In the genomic region with DNA sequence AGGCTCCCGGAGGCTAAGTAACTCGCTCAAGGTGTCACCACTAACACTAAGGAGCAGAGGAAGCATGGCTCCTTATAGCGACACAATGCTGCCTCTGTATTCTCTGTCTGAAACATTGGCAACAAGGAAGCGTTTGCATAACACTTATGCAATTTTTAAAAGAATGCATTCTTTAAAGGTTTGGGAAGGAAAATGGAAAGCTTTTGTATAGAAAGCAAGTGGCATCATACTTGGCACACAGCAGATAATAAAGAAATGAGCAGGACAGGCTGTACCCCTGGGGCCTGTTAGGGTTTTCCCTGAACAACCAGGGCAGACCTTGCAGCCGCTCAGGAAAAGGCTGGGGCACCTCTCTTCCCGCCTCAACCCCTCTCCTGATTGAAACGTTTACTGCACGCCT, we compare ENCODE assay signal across 19 cellular contexts. TPM values are rescaled to one million over a fixed set of nuclear protein-coding genes. Genes with fewer than 3 reads are reported as not detected.
"Had no signal": no experiment of that assay in that cellular context is flagged by ENCODE, and none has a peak within 500 bp of the region (broad histone marks: within the 10 kb centered on the region; RNA-seq: fewer than 3 reads in every experiment).

No MANE protein-coding gene starts in this region.

- ATAC-seq: gastrocnemius medialis; naive thymus-derived CD8-positive, alpha-beta T cell; sciatic nerve; stimulated activated effector memory CD8-positive, alpha-beta T cell treated with anti-CD3 and anti-CD28 coated beads, Interleukin-12 subunit alpha, Interleukin-12 subunit beta, amount 100 ng/mL, for 72 hours; WTC11 had no signal

- H3K4me1 ChIP-seq: ascending aorta, gastrocnemius medialis, left ventricle myocardium inferior, neural progenitor cell, stomach, suprapubic skin had no signal

- H3K36me3 ChIP-seq: gastrocnemius medialis, neural progenitor cell had no signal

- DNase-seq: activated gamma-delta T cell treated with Interleukin-2 at 50 U/mL for 16 hours; activated T-cell treated with anti-CD3 and anti-CD28 coated beads, Interleukin-2, amount 50 U/mL, for 1 hour; cerebellar nuclear complex; cortex of kidney; gastrocnemius medialis; hippocampal formation; left ventricle myocardium inferior; naive thymus-derived CD8-positive, alpha-beta T cell; small intestine; stimulated activated CD4-positive, alpha-beta T cell treated with anti-CD3 and anti-CD28 coated beads, Interleukin-2, amount 100 ng/mL, for 24 hours; stomach; T1000 had no signal

- H3K27ac ChIP-seq: ascending aorta, gastrocnemius medialis, left ventricle myocardium inferior, neural progenitor cell, stomach, suprapubic skin, tibial nerve had no signal

- H3K27me3 ChIP-seq: ascending aorta, gastrocnemius medialis, neural progenitor cell, suprapubic skin had no signal

- H3K9ac ChIP-seq: neural progenitor cell had no signal

- H3K4me3 ChIP-seq: ascending aorta, gastrocnemius medialis, left ventricle myocardium inferior, neural progenitor cell, stomach, suprapubic skin, tibial nerve had no signal

- H3K9me3 ChIP-seq: gastrocnemius medialis, suprapubic skin had no signal

RNA-seq across cellular contexts. Expression of gene PPL, which starts 36.9 kb away (rescaled TPM):
- total RNA-seq: naive thymus-derived CD8-positive, alpha-beta T cell had no signal

RNA-seq across cellular contexts. Expression of gene SEC14L5, which starts 58.1 kb away (rescaled TPM):
- total RNA-seq: naive thymus-derived CD8-positive, alpha-beta T cell had no signal
